Comparison of ENCODE assay signal across 13 cellular contexts in the genomic region with DNA sequence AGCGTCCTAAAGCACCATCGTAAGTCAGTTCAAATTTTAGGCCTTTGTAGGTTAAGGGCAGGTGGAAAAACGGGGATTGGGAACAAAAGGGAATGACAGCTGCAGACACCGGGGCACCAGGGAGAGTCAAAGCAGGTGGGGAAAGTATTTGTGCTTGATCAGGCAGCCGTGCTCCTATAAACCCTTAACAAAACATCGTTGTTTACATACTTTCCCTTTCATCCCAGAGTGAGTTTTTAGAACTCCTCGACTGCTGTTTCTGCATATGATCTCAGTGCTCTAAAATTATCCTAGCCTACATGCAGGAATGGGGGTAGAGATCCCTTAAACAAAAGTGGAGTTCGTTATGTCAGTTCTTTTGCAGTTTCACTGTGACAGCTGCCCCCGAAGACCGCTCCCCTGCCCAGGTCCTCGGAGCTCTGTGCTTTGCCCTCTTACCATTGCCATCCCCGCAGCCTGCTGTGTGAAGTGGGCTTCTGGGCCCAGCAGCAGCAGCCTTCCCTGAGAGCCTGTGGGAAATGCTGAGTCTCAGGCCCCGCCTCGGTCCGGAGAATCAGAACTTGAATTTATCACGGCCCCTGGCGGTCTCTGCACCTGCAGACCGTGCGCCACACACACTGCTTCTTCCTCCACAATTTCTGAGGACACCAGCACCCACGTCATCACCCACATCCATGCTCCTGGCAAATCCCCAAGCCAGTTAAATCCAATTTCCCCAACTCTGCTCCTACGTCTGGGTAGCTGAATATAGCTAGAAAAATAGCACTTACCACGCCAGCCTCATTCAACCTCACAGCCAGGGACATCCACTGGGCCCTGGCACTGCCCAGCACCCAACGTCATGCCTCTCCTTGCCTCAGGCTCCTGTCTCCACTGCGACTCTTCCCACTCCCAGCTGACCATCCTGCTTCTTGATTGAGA.
DNase-seq lines count a peak whose midpoint lies in the region; ATAC-seq and TF ChIP-seq lines count a peak whose summit lies in the region.
"Had no signal": no experiment of that assay in that cellular context is flagged by ENCODE, and none has a peak within 500 bp of the region (broad histone marks: within the 10 kb centered on the region; RNA-seq: fewer than 3 reads in every experiment).

No MANE protein-coding gene starts in this region.

- H3K36me3 Mint-ChIP-seq in type B pancreatic cell = no peaks in the 10 kb centered on the region
- H3K36me3 Mint-ChIP-seq: natural killer cell had no signal

- H3K4me3 Mint-ChIP-seq in type B pancreatic cell = no peak overlapping the region
- H3K4me3 Mint-ChIP-seq: natural killer cell had no signal

- no peak overlapping the region for H3K4me3 ChIP-seq in fibroblast of villous mesenchyme (ENCODE audit: low read depth, low read length)
- H3K4me3 ChIP-seq: smooth muscle cell, tibial artery had no signal

- TF ChIP-seq CTCF in fibroblast of villous mesenchyme (IDR thresholded peaks at IDR 0.05; ENCODE audit: insufficient read depth, low read depth, low read length) (no peak), type B pancreatic cell (conservative IDR thresholded peaks at IDR 0.05) (no peak)

- no peaks in the 10 kb centered on the region for H3K9me3 Mint-ChIP-seq in type B pancreatic cell
- H3K9me3 Mint-ChIP-seq: natural killer cell had no signal

- H3K27ac Mint-ChIP-seq in type B pancreatic cell = peak overlapping the region; percentile 60
- H3K27ac Mint-ChIP-seq: activated T-helper 2 cell treated with anti-CD3 and anti-CD28 coated beads, Interferon-gamma antibody, Interleukin-2, Interleukin-4, amounts not matched to agents 10 μg/mL and 5 μg/mL and 100 μg/mL, durations not matched to agents 14 hours and 24 hours and 36 hours; natural killer cell had no signal

- ATAC-seq in HG03045 (IDR thresholded peaks at IDR 0.05; ENCODE audit: unreplicated experiment) = no peak

- peaks cover 19% of the 10 kb centered on the region for H3K27me3 Mint-ChIP-seq in type B pancreatic cell

- peaks cover 4% of the 10 kb centered on the region for H3K4me1 Mint-ChIP-seq in type B pancreatic cell (ENCODE audit: unreplicated experiment)
- H3K4me1 Mint-ChIP-seq: natural killer cell had no signal

- DNase-seq in activated CD8-positive, alpha-beta memory T cell treated with anti-CD3 and anti-CD28 coated beads, Interleukin-2, amount 50 U/mL, for 48 hours = peak; percentile 23
- no peak for DNase-seq in activated CD8-positive, alpha-beta memory T cell treated with anti-CD3 and anti-CD28 coated beads for 24 hours
- DNase-seq in NCI-H345 treated with DMSO at 0.1 percent for 48 hours (lab: John Stamatoyannopoulos, UW; ENCODE audit: unreplicated experiment) (peak; percentile 96), fibroblast of villous mesenchyme (ENCODE audit: low read depth) (peak; percentile 2), type B pancreatic cell (ENCODE audit: extremely low spot score, unreplicated experiment) (peak; percentile 42), CD1c-positive myeloid dendritic cell (ENCODE audit: extremely low spot score) (no peak), NCI-H2171 treated with DMSO at 0.1 percent for 48 hours (lab: John Stamatoyannopoulos, UW) (no peak)
- DNase-seq: activated CD4-positive, alpha-beta T cell treated with anti-CD3 and anti-CD28 coated beads for 4 hours; natural killer cell had no signal

Comparison
In these comparisons a context has a peak if more than half of its experiments do, and no peak if none do; other contexts are left out.
1. DNase-seq: peak in activated CD8-positive, alpha-beta memory T cell treated with anti-CD3 and anti-CD28 coated beads, Interleukin-2, amount 50 U/mL, for 48 hours (single experiment), NCI-H345 treated with DMSO at 0.1 percent for 48 hours (single experiment), fibroblast of villous mesenchyme (single experiment) and type B pancreatic cell (single experiment); none in activated CD8-positive, alpha-beta memory T cell treated with anti-CD3 and anti-CD28 coated beads for 24 hours (single experiment), CD1c-positive myeloid dendritic cell (single experiment) and NCI-H2171 treated with DMSO at 0.1 percent for 48 hours (single experiment).